ENCODE assay signal across 1 cellular context in genomic region chr4:7066006-7066405, GRCh38.
TF ChIP-seq lines count a peak whose summit lies in the region.

No MANE protein-coding gene starts in this region.

TF ChIP-seq in K562, 482 proteins besides CTCF, POLR2A, EP300 and RAD21:
- TF ChIP-seq MEF2D (tag; conservative IDR thresholded peaks at IDR 0.05; ENCODE audit: low read depth) (no peak), SMAD2 (IDR thresholded peaks at IDR 0.05; ENCODE audit: low read depth, low read length) (no peak), ZKSCAN3 (CRISPR knock-in tag; IDR thresholded peaks at IDR 0.05) (no peak), ZNF146 (CRISPR knock-in tag; IDR thresholded peaks at IDR 0.05; ENCODE audit: unreplicated experiment) (no peak), KDM1A (IDR thresholded peaks at IDR 0.05) (no peak)
